30 cellular contexts compared by ENCODE assay signal in genomic region chr2:121778736-121779487, GRCh38. TPM values are rescaled to one million over a fixed set of nuclear protein-coding genes. Genes with fewer than 3 reads are reported as not detected.
DNase-seq lines count a peak whose midpoint lies in the region; ATAC-seq, FAIRE-seq and TF ChIP-seq lines count a peak whose summit lies in the region.
"Had no signal": no experiment of that assay in that cellular context is flagged by ENCODE, and none has a peak within 500 bp of the region (broad histone marks: within the 10 kb centered on the region; RNA-seq: fewer than 3 reads in every experiment).

No MANE protein-coding gene starts in this region.

- no peaks in the 10 kb centered on the region for H3K27me3 ChIP-seq in H1 (replicated peaks in 1 of 4; ENCODE audit: control insufficient read depth in 3 of 4, extremely low read depth in 1 of 4, insufficient read depth in 3 of 4, low read length in 3 of 4)
- H3K27me3 ChIP-seq in mesendoderm (ENCODE audit: insufficient read depth, low read length, poor library complexity): no peaks in the 10 kb centered on the region
- H3K27me3 ChIP-seq: esophagus squamous epithelium, ovary, upper lobe of left lung had no signal

- no peak overlapping the region for H2AK5ac ChIP-seq in H1 (ENCODE audit: low read depth, low read length)
- no peak overlapping the region for H2AK5ac ChIP-seq in mesendoderm (ENCODE audit: low read length)

- H2BK20ac ChIP-seq in H1 (ENCODE audit: low read length): peak overlapping the region; percentile 43; the same call in 1 of the 2 replicates

- H3K27ac ChIP-seq in H1 (ENCODE audit: low read depth, low read length) (no peak overlapping the region), mesendoderm (ENCODE audit: low read depth, low read length) (no peak overlapping the region)
- H3K27ac ChIP-seq: esophagus squamous epithelium, heart right ventricle, ovary, skin epidermis, upper lobe of left lung had no signal

- no peak for TF ChIP-seq RAD21 in H1 (IDR thresholded peaks at IDR 0.05 in 1 of 2, conservative IDR thresholded peaks at IDR 0.05 in 1 of 2; ENCODE audit: low read depth in 2 of 2, low read length in 2 of 2)

- H3K9me3 ChIP-seq in H1 (ENCODE audit: insufficient read depth in 2 of 2, low read depth in 1 of 2, low read length in 1 of 2): no peaks in the 10 kb centered on the region
- H3K9me3 ChIP-seq: esophagus squamous epithelium, HAP-1, heart right ventricle, ovary, upper lobe of left lung had no signal

- H3K23ac ChIP-seq in H1 (ENCODE audit: insufficient read length): no peak overlapping the region
- H3K23ac ChIP-seq in mesendoderm (ENCODE audit: low read length): no peak overlapping the region

- H2BK15ac ChIP-seq in H1 (ENCODE audit: low read length) (no peak overlapping the region), mesendoderm (replicated peaks; ENCODE audit: low read depth) (no peak overlapping the region)

- DNase-seq in DMS53 (lab: John Stamatoyannopoulos, UW): peak; percentile 41
- DNase-seq in DMS53 treated with DMSO at 0.1 percent for 48 hours (lab: John Stamatoyannopoulos, UW; ENCODE audit: unreplicated experiment): no peak
- no peak for DNase-seq in H1 (ENCODE audit: low read depth in 1 of 2, low spot score in 2 of 2)
- peak; percentile 42 for DNase-seq in mesendoderm
- no peak for DNase-seq in T-helper 1 cell
- no peak for DNase-seq in DMS153 treated with DMSO at 0.1 percent for 48 hours (lab: John Stamatoyannopoulos, UW; ENCODE audit: unreplicated experiment)
- no peak for DNase-seq in central memory CD4-positive, alpha-beta T cell
- DNase-seq: 8988T; activated B cell treated with CpG ODN at 0.5 μM for 24 hours; activated CD8-positive, alpha-beta memory T cell treated with anti-CD3 and anti-CD28 coated beads, Interleukin-2, amount 10 ng/mL, durations not matched to agents 7 days and 5 days; activated T-cell treated with anti-CD3 and anti-CD28 coated beads, Interleukin-2, amount 50 U/mL, for 72 hours; endodermal cell; esophagus squamous epithelium; foreskin melanocyte; heart right ventricle; IMR-90; NCI-H1436 treated with DMSO at 0.1 percent for 48 hours; NCI-H2081 treated with DMSO at 0.1 percent for 48 hours; NCI-H446; NCI-H774; ovary; stimulated activated naive B cell treated with anti-CD40 and anti-IgM and Interleukin-4, amounts not matched to agents 10 μg/mL and 1 μg/mL and 100 μg/mL, for 72 hours; substantia nigra; upper lobe of left lung had no signal

- POLR2A ChIA-PET in H1 (lab: Charles Lee; ENCODE audit: partially characterized antibody): interaction anchor here (0.8 to 1.2 kb wide), 3 partner anchors 9 to 23 kb away, joined by 3 to 4 read pairs (median 4); partner anchors contain the start of gene TSN

- H3K4me3 ChIP-seq in H1 (ENCODE audit: extremely low read depth in 1 of 4, insufficient read depth in 2 of 4, low read depth in 3 of 4, low read length in 4 of 4): no peak overlapping the region
- no peak overlapping the region for H3K4me3 ChIP-seq in mesendoderm (ENCODE audit: low read length)
- H3K4me3 ChIP-seq: esophagus squamous epithelium, GM12878, HAP-1, heart right ventricle, lung, ovary, skin epidermis, upper lobe of left lung had no signal

- H4K20me1 ChIP-seq in H1 (replicated peaks in 1 of 2; ENCODE audit: control insufficient read depth in 1 of 2, insufficient read depth in 2 of 2, low read length in 2 of 2): peaks cover 0 to 2% of the 10 kb centered on the region in 2 experiments

- CTCF ChIA-PET in H1 (lab: Charles Lee; ENCODE audit: partially characterized antibody): interaction anchor here (1.0 to 2.2 kb wide), 4 partner anchors 19 to 118 kb away, joined by 3 to 7 read pairs (median 4); no protein-coding TSS in a partner anchor

- no peak for TF ChIP-seq POLR2A in H1 (IDR thresholded peaks at IDR 0.05; ENCODE audit: control extremely low read depth in 1 of 2, low read depth in 2 of 2, low read length in 2 of 2)

- no peak overlapping the region for H2AFZ ChIP-seq in H1 (ENCODE audit: low read length)

- no peak for FAIRE-seq in H1 (lab: Jason Lieb, UNC)
- FAIRE-seq: D721Med, GM12878 had no signal

- H4K8ac ChIP-seq in H1 (ENCODE audit: extremely low read depth, insufficient read depth, low read length): no peak overlapping the region
- no peak overlapping the region for H4K8ac ChIP-seq in mesendoderm (ENCODE audit: low read depth, low read length)

- no peak overlapping the region for H4K91ac ChIP-seq in H1 (replicated peaks; ENCODE audit: insufficient read length, low read length)

- H4K5ac ChIP-seq in H1 (ENCODE audit: insufficient read length, low read depth, low read length): no peak overlapping the region
- no peak overlapping the region for H4K5ac ChIP-seq in mesendoderm (ENCODE audit: low read length)

- H3K36me3 ChIP-seq in H1 (ENCODE audit: control insufficient read depth in 2 of 4, insufficient read depth in 4 of 4, low read length in 3 of 4): no peaks in the 10 kb centered on the region
- no peaks in the 10 kb centered on the region for H3K36me3 ChIP-seq in mesendoderm (ENCODE audit: control insufficient read depth, insufficient read depth, low read length)
- H3K36me3 ChIP-seq: esophagus squamous epithelium, HAP-1, heart right ventricle, ovary, upper lobe of left lung had no signal

- ATAC-seq in GM18867 (IDR thresholded peaks at IDR 0.05; ENCODE audit: unreplicated experiment): no peak
- ATAC-seq: activated CD8-positive, alpha-beta memory T cell treated with anti-CD3 and anti-CD28 coated beads, Interleukin-2, amount 10 ng/mL, durations not matched to agents 7 days and 5 days; activated T-cell treated with anti-CD3 and anti-CD28 coated beads, Interleukin-2, amount 50 U/mL, for 72 hours; GM12878; heart right ventricle; stimulated activated naive B cell treated with anti-CD40 and anti-IgM and Interleukin-4, amounts not matched to agents 10 μg/mL and 1 μg/mL and 100 μg/mL, for 72 hours had no signal

- no peak overlapping the region for H3K18ac ChIP-seq in H1 (ENCODE audit: extremely low read depth, low read length)
- no peak overlapping the region for H3K18ac ChIP-seq in mesendoderm (ENCODE audit: low read length)

- H3K79me2 ChIP-seq in H1 (ENCODE audit: control insufficient read depth in 1 of 2, insufficient read depth in 2 of 2, low read length in 2 of 2) (no peaks in the 10 kb centered on the region), mesendoderm (ENCODE audit: control insufficient read depth, insufficient read depth, low read length) (no peaks in the 10 kb centered on the region)

- no peak overlapping the region for H3K9ac ChIP-seq in H1 (replicated peaks in 1 of 4; ENCODE audit: extremely low read depth in 1 of 4, low read depth in 3 of 4, low read length in 3 of 4)
- H3K9ac ChIP-seq in mesendoderm (ENCODE audit: low read length): no peak overlapping the region

- no peak overlapping the region for H3K14ac ChIP-seq in H1 (ENCODE audit: insufficient read length)

- H2BK5ac ChIP-seq in H1 (ENCODE audit: low read depth, low read length) (no peak overlapping the region; the same call in 1 of the 2 replicates), mesendoderm (ENCODE audit: low read length) (no peak overlapping the region)

- no peak overlapping the region for H3K56ac ChIP-seq in H1 (replicated peaks; ENCODE audit: insufficient read length, low read depth, low read length)
- H3K56ac ChIP-seq in mesendoderm (ENCODE audit: low read length): no peak overlapping the region

- WGBS in H1 (ENCODE audit: extremely low coverage in 1 of 2, insufficient coverage in 1 of 2, insufficient read length in 1 of 2, insufficient replicate concordance in 2 of 2, low coverage in 1 of 2, low lambda C conversion rate in 2 of 2, missing lambda C conversion rate in 1 of 2), 2 experiments: 85% methylated on average over 7 of the region's 7 CpGs; no CpG with 5 or more reads in 1 of the 2 experiments
- no CpG with 5 or more reads among the region's 7 CpGs for WGBS in mesendoderm (ENCODE audit: extremely low coverage, insufficient coverage, low lambda C conversion rate)

- H3K4ac ChIP-seq in H1 (replicated peaks; ENCODE audit: insufficient read length, low read depth, low read length) (no peak overlapping the region), mesendoderm (ENCODE audit: low read depth, low read length) (no peak overlapping the region)

- H3K4me2 ChIP-seq in H1 (ENCODE audit: insufficient read depth in 1 of 2, low read depth in 2 of 2, low read length in 2 of 2) (no peak overlapping the region), mesendoderm (ENCODE audit: low read length) (no peak overlapping the region)

- TF ChIP-seq CTCF in H1 (IDR thresholded peaks at IDR 0.05; ENCODE audit: control extremely low read depth in 1 of 3, insufficient read depth in 1 of 3, low read depth in 1 of 3, low read length in 3 of 3): no peak

- H3K79me1 ChIP-seq in H1 (ENCODE audit: low read depth, low read length) (no peaks in the 10 kb centered on the region), mesendoderm (ENCODE audit: low read length) (no peaks in the 10 kb centered on the region)

- peak overlapping the region; percentile 27 for H2BK12ac ChIP-seq in H1 (ENCODE audit: low read depth, low read length)

- H2BK120ac ChIP-seq in H1 (replicated peaks; ENCODE audit: low read depth, low read length) (no peak overlapping the region), mesendoderm (ENCODE audit: low read depth, low read length) (no peak overlapping the region)

- TF ChIP-seq EP300 in H1 (IDR thresholded peaks at IDR 0.05; ENCODE audit: borderline replicate concordance in 1 of 2, low read depth in 2 of 2, low read length in 2 of 2): no peak

- peaks cover 0 to 6% (median 1%) of the 10 kb centered on the region in 4 experiments; a peak in 3 of 7 replicates for H3K4me1 ChIP-seq in H1 (replicated peaks in 1 of 4; ENCODE audit: control insufficient read depth in 3 of 4, insufficient read depth in 4 of 4, low read length in 3 of 4)
- no peaks in the 10 kb centered on the region for H3K4me1 ChIP-seq in mesendoderm (ENCODE audit: control insufficient read depth, low read depth, low read length)
- H3K4me1 ChIP-seq: esophagus squamous epithelium, HAP-1, heart right ventricle, upper lobe of left lung had no signal

- H3K23me2 ChIP-seq in H1 (ENCODE audit: low read depth, low read length): peaks cover 4% of the 10 kb centered on the region; the same call in 1 of the 2 replicates

RNA-seq across cellular contexts. Expression of gene TSN, which starts 23.5 kb away (rescaled TPM):
- 96.1 and 96.3 TPM in 2 replicates for total RNA-seq in H1 (2021; fragmentation: NEBNext Ultra II Directional; extraction: Animal tissue kit (Norgen Biotek cat#: 25700))
- 30.6 and 44.4 TPM in 2 replicates for polyA plus RNA-seq in H1 (2011; rRNA removed)
- polyA plus RNA-seq in H1 (2011; cell fraction: cytosol; rRNA removed): 41.2 TPM
- 20.6 TPM for polyA plus RNA-seq in H1 (2011; cell fraction: nucleus; rRNA removed)
- polyA plus RNA-seq in H1 (2012, experiment 1 of 2): 45.5 to 71.2 TPM (median 55.4 TPM) in 4 replicates
- polyA plus RNA-seq in H1 (2012, experiment 2 of 2): 11.8 TPM
- 45.9 TPM for polyA plus RNA-seq in H1 (2013, experiment 1 of 2)
- 49.5 TPM for polyA plus RNA-seq in H1 (2013, experiment 2 of 2)
- 50.1 and 67.4 TPM in 2 replicates for polyA minus RNA-seq in H1 (2011; rRNA and poly(A)+ RNA removed)
- 44.2 TPM for polyA minus RNA-seq in H1 (2011; cell fraction: cytosol; rRNA and poly(A)+ RNA removed)
- polyA minus RNA-seq in H1 (2011; cell fraction: nucleus; rRNA and poly(A)+ RNA removed): 54.5 TPM
- polyA plus RNA-seq in mesendoderm (2013, experiment 1 of 2): 55.0 TPM
- polyA plus RNA-seq in mesendoderm (2013, experiment 2 of 2): 56.2 TPM

RNA-seq across cellular contexts. Expression of gene NIFK, which starts 42.2 kb away (rescaled TPM):
- 99.3 and 117 TPM in 2 replicates for total RNA-seq in H1 (2021; fragmentation: NEBNext Ultra II Directional; extraction: Animal tissue kit (Norgen Biotek cat#: 25700))
- polyA plus RNA-seq in H1 (2011; rRNA removed): 12.2 and 24.4 TPM in 2 replicates
- 28.9 TPM for polyA plus RNA-seq in H1 (2011; cell fraction: cytosol; rRNA removed)
- polyA plus RNA-seq in H1 (2011; cell fraction: nucleus; rRNA removed): 9.9 TPM
- polyA plus RNA-seq in H1 (2012, experiment 1 of 2): 38.2 to 75.3 TPM (median 47.9 TPM) in 4 replicates
- 9.8 TPM for polyA plus RNA-seq in H1 (2012, experiment 2 of 2)
- 178 TPM for polyA plus RNA-seq in H1 (2013, experiment 1 of 2)
- polyA plus RNA-seq in H1 (2013, experiment 2 of 2): 171 TPM
- 14.6 and 16.2 TPM in 2 replicates for polyA minus RNA-seq in H1 (2011; rRNA and poly(A)+ RNA removed)
- polyA minus RNA-seq in H1 (2011; cell fraction: cytosol; rRNA and poly(A)+ RNA removed): 16.1 TPM
- polyA minus RNA-seq in H1 (2011; cell fraction: nucleus; rRNA and poly(A)+ RNA removed): 21.0 TPM
- polyA plus RNA-seq in mesendoderm (2013, experiment 1 of 2): 194 TPM
- polyA plus RNA-seq in mesendoderm (2013, experiment 2 of 2): 191 TPM

Comparison
In these comparisons a context has a peak if more than half of its experiments do, and no peak if none do; other contexts are left out.
1. DNase-seq: peak in DMS53 (single experiment) and mesendoderm (single experiment); none in DMS53 treated with DMSO at 0.1 percent for 48 hours (single experiment), H1 (0 of 2), T-helper 1 cell (0 of 5), DMS153 treated with DMSO at 0.1 percent for 48 hours (single experiment) and central memory CD4-positive, alpha-beta T cell (single experiment).